In genomic region chr3:34067442-34068130, GRCh38 we compare ENCODE assay signal across 1 cellular context.
A peak's percentile ranks its signal among the peaks of the same experiment; 100 is the strongest.
TF ChIP-seq lines count a peak whose summit lies in the region.

No MANE protein-coding gene starts in this region.

TF ChIP-seq in neural cell, 6 proteins besides CTCF, POLR2A, EP300 and RAD21 (continued from another document):
- TF ChIP-seq REST (IDR thresholded peaks at IDR 0.05; ENCODE audit: borderline replicate concordance) = peak; percentile 82
- TF ChIP-seq TAF1 (IDR thresholded peaks at IDR 0.05; ENCODE audit: low read depth) = peak; percentile 26
- TF ChIP-seq POLR2AphosphoS5 (IDR thresholded peaks at IDR 0.05) = no peak
- no peak for TF ChIP-seq MXI1 (conservative IDR thresholded peaks at IDR 0.05; ENCODE audit: poor library complexity, severe bottlenecking)
